8 cellular contexts compared by ENCODE assay signal in genomic region chrX:108224727-108225455, GRCh38.
DNase-seq lines count a peak whose midpoint lies in the region; ATAC-seq and TF ChIP-seq lines count a peak whose summit lies in the region.

No MANE protein-coding gene starts in this region.

- H3K23ac ChIP-seq in mesenchymal stem cell (ENCODE audit: low read length in 2 of 2) = no peak overlapping the region

- DNase-seq in activated naive CD8-positive, alpha-beta T cell treated with anti-CD3 and anti-CD28 coated beads for 36 hours = no peak
- peak; percentile 82 to 94 for DNase-seq in NCI-H446 (lab: John Stamatoyannopoulos, UW)
- DNase-seq in choroid plexus epithelial cell (ENCODE audit: low read depth) = peak; percentile 66
- peak; percentile 39 for DNase-seq in mesenchymal stem cell
- DNase-seq in effector CD4-positive, alpha-beta T cell = no peak
- no peak for DNase-seq in stimulated activated naive CD4-positive, alpha-beta T cell treated with Interleukin-2 at 50 U/mL for 16 hours (lab: John Stamatoyannopoulos, UW)

- no peaks in the 10 kb centered on the region for H3K36me3 ChIP-seq in mesenchymal stem cell (ENCODE audit: control insufficient read depth in 1 of 2, insufficient read depth in 2 of 2, low read depth in 1 of 2, low read length in 2 of 2)

- peaks cover 6% of the 10 kb centered on the region for H3K4me1 ChIP-seq in mesenchymal stem cell (ENCODE audit: control insufficient read depth, insufficient read depth, low read depth, low read length)

- no peak overlapping the region for H2AK5ac ChIP-seq in mesenchymal stem cell (ENCODE audit: low read length, severe bottlenecking)

- H4K91ac ChIP-seq in mesenchymal stem cell (ENCODE audit: low read length) = no peak overlapping the region

- no peaks in the 10 kb centered on the region for H3K9me3 ChIP-seq in mesenchymal stem cell (ENCODE audit: control insufficient read depth, low read length)

- no peak overlapping the region for H3K27ac Mint-ChIP-seq in activated naive CD8-positive, alpha-beta T cell
- H3K27ac Mint-ChIP-seq in activated naive CD8-positive, alpha-beta T cell treated with anti-CD3 and anti-CD28 coated beads for 36 hours = no peak overlapping the region

- H3K4me3 Mint-ChIP-seq in activated naive CD8-positive, alpha-beta T cell = peak overlapping the region; percentile 48
- H3K4me3 Mint-ChIP-seq in activated naive CD8-positive, alpha-beta T cell treated with anti-CD3 and anti-CD28 coated beads for 36 hours = no peak overlapping the region

- no peak overlapping the region for H3K18ac ChIP-seq in mesenchymal stem cell (ENCODE audit: low read depth in 1 of 2, low read length in 2 of 2)

- no peak overlapping the region for H2BK15ac ChIP-seq in mesenchymal stem cell (ENCODE audit: low read depth, poor library complexity, severe bottlenecking)

- no peaks in the 10 kb centered on the region for H3K9me3 Mint-ChIP-seq in activated naive CD8-positive, alpha-beta T cell (ENCODE audit: low read depth)
- no peaks in the 10 kb centered on the region for H3K9me3 Mint-ChIP-seq in activated naive CD8-positive, alpha-beta T cell treated with anti-CD3 and anti-CD28 coated beads for 36 hours

- peak; percentile 63 for ATAC-seq in HG02678 (IDR thresholded peaks at IDR 0.05; ENCODE audit: unreplicated experiment)

- H3K4ac ChIP-seq in mesenchymal stem cell (ENCODE audit: low read depth in 1 of 2, low read length in 2 of 2) = no peak overlapping the region

- no peak overlapping the region for H3K27ac ChIP-seq in mesenchymal stem cell (ENCODE audit: low read length, poor library complexity, severe bottlenecking)

- TF ChIP-seq CTCF in choroid plexus epithelial cell (conservative IDR thresholded peaks at IDR 0.05; ENCODE audit: low read depth, low read length) = peak; percentile 67

- H3K79me1 ChIP-seq in mesenchymal stem cell (replicated peaks; ENCODE audit: low read length, poor library complexity, severe bottlenecking) = no peaks in the 10 kb centered on the region

- no peak overlapping the region for H3K4me2 ChIP-seq in mesenchymal stem cell (ENCODE audit: low read length, poor library complexity, severe bottlenecking)

- peaks cover 4% of the 10 kb centered on the region for H3K27me3 Mint-ChIP-seq in activated naive CD8-positive, alpha-beta T cell
- peaks cover 4% of the 10 kb centered on the region for H3K27me3 Mint-ChIP-seq in activated naive CD8-positive, alpha-beta T cell treated with anti-CD3 and anti-CD28 coated beads for 36 hours

- no peak overlapping the region for H3K4me3 ChIP-seq in choroid plexus epithelial cell (ENCODE audit: low read depth, low read length)
- no peak overlapping the region for H3K4me3 ChIP-seq in mesenchymal stem cell (ENCODE audit: insufficient read depth in 1 of 2, low read depth in 1 of 2, low read length in 2 of 2)

- peak overlapping the region; percentile 19 for H2BK120ac ChIP-seq in mesenchymal stem cell (ENCODE audit: low read depth, low read length)

- H3K27me3 ChIP-seq in mesenchymal stem cell (ENCODE audit: control insufficient read depth in 1 of 2, insufficient read depth in 1 of 2, low read length in 2 of 2) = peaks cover 0 to 61% of the 10 kb centered on the region in 2 experiments

- no peak overlapping the region for H2BK5ac ChIP-seq in mesenchymal stem cell (ENCODE audit: low read depth, low read length, poor library complexity, severe bottlenecking)

- 23% methylated on average over 3 of the region's 10 CpGs for WGBS in mesenchymal stem cell

- no peak overlapping the region for H3K14ac ChIP-seq in mesenchymal stem cell (ENCODE audit: low read length in 2 of 2)

- H4K8ac ChIP-seq in mesenchymal stem cell (ENCODE audit: low read length) = no peak overlapping the region

- H3K9ac ChIP-seq in mesenchymal stem cell (ENCODE audit: low read length) = no peak overlapping the region

- no peak overlapping the region for H2BK12ac ChIP-seq in mesenchymal stem cell (ENCODE audit: low read length in 2 of 2)

- H3K36me3 Mint-ChIP-seq in activated naive CD8-positive, alpha-beta T cell = no peaks in the 10 kb centered on the region
- H3K36me3 Mint-ChIP-seq in activated naive CD8-positive, alpha-beta T cell treated with anti-CD3 and anti-CD28 coated beads for 36 hours = no peaks in the 10 kb centered on the region

- peaks cover 2% of the 10 kb centered on the region for H3K4me1 Mint-ChIP-seq in activated naive CD8-positive, alpha-beta T cell (ENCODE audit: low read depth)
- peaks cover 2% of the 10 kb centered on the region for H3K4me1 Mint-ChIP-seq in activated naive CD8-positive, alpha-beta T cell treated with anti-CD3 and anti-CD28 coated beads for 36 hours

- H2AFZ ChIP-seq in mesenchymal stem cell (ENCODE audit: low read depth, low read length) = no peak overlapping the region

Comparison
In these comparisons a context has a peak if more than half of its experiments do, and no peak if none do; other contexts are left out.
1. DNase-seq: peak in NCI-H446 (2 of 2), choroid plexus epithelial cell (single experiment) and mesenchymal stem cell (single experiment); none in activated naive CD8-positive, alpha-beta T cell treated with anti-CD3 and anti-CD28 coated beads for 36 hours (single experiment), effector CD4-positive, alpha-beta T cell (single experiment) and stimulated activated naive CD4-positive, alpha-beta T cell treated with Interleukin-2 at 50 U/mL for 16 hours (single experiment).